ENCODE assay signal across 10 cellular contexts in the genomic region with DNA sequence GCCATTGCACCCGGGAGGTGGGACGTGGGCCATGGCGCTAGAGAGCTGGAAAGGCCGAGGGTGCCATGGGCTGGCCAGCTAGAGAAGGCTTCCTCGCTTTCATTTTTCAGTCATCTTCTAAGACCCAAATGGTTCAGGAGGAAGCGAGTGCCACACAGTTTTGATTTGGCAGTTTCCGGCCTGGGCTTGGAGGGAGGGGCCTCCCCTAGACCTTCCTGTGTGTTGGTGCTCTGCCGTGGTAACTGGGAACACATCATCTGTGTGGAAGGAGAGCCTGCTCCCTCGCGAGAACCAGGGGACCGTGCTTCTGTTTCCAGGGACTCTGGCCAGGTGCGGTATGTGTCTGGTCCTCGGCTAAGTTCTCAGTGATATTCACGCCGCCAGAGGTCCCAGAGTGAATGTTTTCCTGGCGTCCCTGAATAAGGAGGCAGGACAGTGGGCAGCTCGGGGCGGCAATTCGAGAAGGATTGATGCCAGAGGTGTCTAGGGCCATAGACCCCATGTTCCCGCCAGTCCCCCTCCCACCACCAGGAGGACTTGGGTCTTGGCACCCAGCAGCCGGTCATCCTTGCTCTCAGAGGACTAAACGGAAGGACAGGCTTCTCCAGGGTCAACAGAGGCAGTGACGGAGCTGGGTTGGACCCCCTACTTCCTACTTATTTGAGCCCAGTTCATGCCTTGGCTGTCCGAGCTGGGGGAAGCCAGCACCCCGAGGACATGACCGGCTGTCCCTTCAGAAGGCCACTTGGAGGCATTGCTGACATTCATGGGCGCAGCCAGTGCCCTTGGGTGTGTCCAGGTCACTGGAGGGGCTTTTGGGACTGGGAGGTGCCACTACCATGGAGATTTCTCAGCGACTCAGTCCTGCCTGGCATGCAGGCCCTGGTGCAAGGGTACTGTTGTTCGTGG. TPM values are rescaled to one million over a fixed set of nuclear protein-coding genes. Genes with fewer than 3 reads are reported as not detected.
A peak's percentile ranks its signal among the peaks of the same experiment; 100 is the strongest.
DNase-seq lines count a peak whose midpoint lies in the region; ATAC-seq and TF ChIP-seq lines count a peak whose summit lies in the region.
"Had no signal": no experiment of that assay in that cellular context is flagged by ENCODE, and none has a peak within 500 bp of the region (broad histone marks: within the 10 kb centered on the region; RNA-seq: fewer than 3 reads in every experiment).

No MANE protein-coding gene starts in this region.

- H3K27me3 Mint-ChIP-seq in stimulated activated naive B cell treated with anti-CD40 and anti-IgM and Interleukin-4, amounts not matched to agents 10 μg/mL and 1 μg/mL and 100 μg/mL, for 72 hours, result no peaks in the 10 kb centered on the region
- no peaks in the 10 kb centered on the region for H3K27me3 Mint-ChIP-seq in Calu3 (ENCODE audit: unreplicated experiment)

- intact Hi-C loops in left ventricle myocardium superior (cut with micrococcal nuclease) (no loop called here), Calu3 (cut with micrococcal nuclease; ENCODE audit: unreplicated experiment) (no loop called here)

- H3K4me3 Mint-ChIP-seq in stimulated activated naive B cell treated with anti-CD40 and anti-IgM and Interleukin-4, amounts not matched to agents 10 μg/mL and 1 μg/mL and 100 μg/mL, for 72 hours, result peak overlapping the region; percentile 86 to 94
- H3K4me3 Mint-ChIP-seq in Calu3 (ENCODE audit: low read depth, unreplicated experiment), result no peak overlapping the region

- H3K27ac ChIP-seq in KOPT-K1 (ENCODE audit: low read depth, low read length, poor library complexity, severe bottlenecking), result peak overlapping the region; percentile 57
- H3K27ac ChIP-seq: epithelial cell of prostate, PC-9 had no signal

- H3K27ac Mint-ChIP-seq in stimulated activated naive B cell treated with anti-CD40 and anti-IgM and Interleukin-4, amounts not matched to agents 10 μg/mL and 1 μg/mL and 100 μg/mL, for 72 hours, result peak overlapping the region; percentile 95
- H3K27ac Mint-ChIP-seq in Calu3 (ENCODE audit: unreplicated experiment), result no peak overlapping the region

- CTCF ChIA-PET in Calu3 (lab: Charles Lee), result no interaction called here

- DNase-seq in activated T-cell treated with anti-CD3 and anti-CD28 coated beads for 24 hours (ENCODE audit: low read depth) (peak; percentile 44), left ventricle myocardium superior (peak; percentile 29), NCI-H2107 treated with DMSO at 0.1 percent for 48 hours (lab: John Stamatoyannopoulos, UW; ENCODE audit: unreplicated experiment) (no peak), NCI-H446 treated with DMSO at 0.1 percent for 48 hours (lab: John Stamatoyannopoulos, UW) (no peak), Calu3 (no peak)
- DNase-seq in stimulated activated naive B cell treated with anti-CD40 and anti-IgM and Interleukin-4, amounts not matched to agents 10 μg/mL and 1 μg/mL and 100 μg/mL, for 72 hours, result peak; percentile 33
- DNase-seq: PC-9 had no signal

- no peak for TF ChIP-seq CTCF in Calu3 (IDR thresholded peaks at IDR 0.05; ENCODE audit: unreplicated experiment)

- H3K36me3 Mint-ChIP-seq in stimulated activated naive B cell treated with anti-CD40 and anti-IgM and Interleukin-4, amounts not matched to agents 10 μg/mL and 1 μg/mL and 100 μg/mL, for 72 hours, result peaks cover 3 to 5% of the 10 kb centered on the region in 2 donors
- H3K36me3 Mint-ChIP-seq in Calu3 (ENCODE audit: insufficient read depth, unreplicated experiment), result peaks cover 27% of the 10 kb centered on the region

- H3K9me3 Mint-ChIP-seq in stimulated activated naive B cell treated with anti-CD40 and anti-IgM and Interleukin-4, amounts not matched to agents 10 μg/mL and 1 μg/mL and 100 μg/mL, for 72 hours, result no peaks in the 10 kb centered on the region
- H3K9me3 Mint-ChIP-seq in Calu3 (ENCODE audit: low read depth, unreplicated experiment), result no peaks in the 10 kb centered on the region

- H3K36me3 ChIP-seq in KOPT-K1 (ENCODE audit: insufficient read depth, low read length), result no peaks in the 10 kb centered on the region

- no peaks in the 10 kb centered on the region for H3K9me3 ChIP-seq in KOPT-K1 (ENCODE audit: insufficient read depth, low read length, poor library complexity, severe bottlenecking)

- ATAC-seq in left ventricle myocardium superior, result no peak
- peak; percentile 12 to 28 for ATAC-seq in stimulated activated naive B cell treated with anti-CD40 and anti-IgM and Interleukin-4, amounts not matched to agents 10 μg/mL and 1 μg/mL and 100 μg/mL, for 72 hours (replicated peaks)
- ATAC-seq in GM19463 (IDR thresholded peaks at IDR 0.05; ENCODE audit: unreplicated experiment), result no peak

- BruUV-seq in Calu3 (replicated peaks; lab: Mats Ljungman, UMichigan), result no TSS peak

- peaks cover 36 to 50% of the 10 kb centered on the region in 2 donors for H3K4me1 Mint-ChIP-seq in stimulated activated naive B cell treated with anti-CD40 and anti-IgM and Interleukin-4, amounts not matched to agents 10 μg/mL and 1 μg/mL and 100 μg/mL, for 72 hours
- no peaks in the 10 kb centered on the region for H3K4me1 Mint-ChIP-seq in Calu3 (ENCODE audit: low read depth, unreplicated experiment)

RNA-seq across cellular contexts. Expression of gene NPHP4, which starts 2.7 kb away (rescaled TPM):
- total RNA-seq in left ventricle myocardium superior, result 4.9 TPM
- 11.1 and 11.5 TPM in 2 replicates for total RNA-seq in Calu3 (2022)

RNA-seq across cellular contexts. Expression of gene KCNAB2, which starts 50.7 kb away (rescaled TPM):
- 18.5 TPM for total RNA-seq in left ventricle myocardium superior
- 3.6 and 4.7 TPM in 2 replicates for total RNA-seq in Calu3 (2022)

Comparison
In these comparisons a context has a peak if more than half of its experiments do, and no peak if none do; other contexts are left out.
1. DNase-seq: peak in activated T-cell treated with anti-CD3 and anti-CD28 coated beads for 24 hours (single experiment), left ventricle myocardium superior (single experiment) and stimulated activated naive B cell treated with anti-CD40 and anti-IgM and Interleukin-4, amounts not matched to agents 10 μg/mL and 1 μg/mL and 100 μg/mL, for 72 hours (single experiment); none in NCI-H2107 treated with DMSO at 0.1 percent for 48 hours (single experiment), NCI-H446 treated with DMSO at 0.1 percent for 48 hours (single experiment) and Calu3 (single experiment).
2. ATAC-seq: peak in stimulated activated naive B cell treated with anti-CD40 and anti-IgM and Interleukin-4, amounts not matched to agents 10 μg/mL and 1 μg/mL and 100 μg/mL, for 72 hours (2 of 2); none in left ventricle myocardium superior (single experiment) and GM19463 (single experiment).